8 cellular contexts compared by ENCODE assay signal in the genomic region with DNA sequence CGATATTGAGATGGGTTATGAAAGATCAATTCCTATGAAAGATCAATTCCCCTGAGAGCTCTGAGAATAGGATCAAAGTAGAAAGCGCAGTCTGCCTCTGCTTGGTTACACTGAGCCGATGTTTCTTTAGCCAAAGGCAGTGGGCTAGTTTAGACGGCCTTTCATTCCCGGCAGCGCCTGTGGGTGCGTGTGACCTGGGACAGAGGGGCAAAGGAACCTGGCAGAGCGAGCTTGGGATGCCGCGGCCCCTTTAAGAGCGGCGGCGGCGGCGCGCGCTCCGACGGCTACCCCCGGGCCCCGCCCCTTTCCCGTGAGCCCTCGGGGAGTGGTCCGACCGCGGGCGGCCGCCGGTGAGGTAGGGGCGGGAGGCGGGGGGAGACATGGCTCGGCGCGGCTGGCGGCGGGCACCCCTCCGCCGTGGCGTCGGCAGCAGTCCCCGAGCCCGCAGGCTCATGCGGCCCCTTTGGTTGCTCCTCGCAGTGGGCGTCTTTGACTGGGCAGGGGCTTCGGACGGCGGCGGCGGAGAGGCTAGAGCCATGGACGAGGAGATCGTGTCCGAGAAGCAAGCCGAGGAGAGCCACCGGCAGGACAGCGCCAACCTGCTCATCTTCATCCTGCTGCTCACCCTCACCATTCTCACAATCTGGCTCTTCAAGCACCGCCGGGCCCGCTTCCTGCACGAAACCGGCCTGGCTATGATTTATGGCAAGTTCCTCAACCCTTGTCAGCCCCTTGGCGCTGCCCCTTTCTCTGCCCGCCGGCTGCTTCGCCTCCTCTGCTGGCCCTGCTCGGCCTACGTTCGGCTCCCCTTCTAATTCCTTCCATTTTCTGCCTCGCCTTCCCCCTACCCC. TPM values are rescaled to one million over a fixed set of nuclear protein-coding genes. Genes with fewer than 3 reads are reported as not detected.
DNase-seq lines count a peak whose midpoint lies in the region; ATAC-seq, FAIRE-seq and TF ChIP-seq lines count a peak whose summit lies in the region.

A gene (plus strand): TSS at position 313 of the 851 bp plus-strand sequence. CDS start 224 bp downstream, at position 537.

- H3K27ac ChIP-seq in A549 = peak within 1 kb of the TSS; percentile 77 to 96

- ATAC-seq in A549 = peak; percentile 95 to 98
- peak; percentile 78 for ATAC-seq in GM18519 (IDR thresholded peaks at IDR 0.05; ENCODE audit: low FRiP score, unreplicated experiment)
- peak; percentile 84 for ATAC-seq in HG03025 (IDR thresholded peaks at IDR 0.05; ENCODE audit: low FRiP score, unreplicated experiment)

- TF ChIP-seq CTCF in A549 (IDR thresholded peaks at IDR 0.05) = no peak
- TF ChIP-seq CTCF in choroid plexus epithelial cell (conservative IDR thresholded peaks at IDR 0.05; ENCODE audit: low read depth, low read length) = no peak

- 2% methylated on average over 26 of the region's 69 CpGs for WGBS in A549 (ENCODE audit: missing lambda C conversion rate)

- TF ChIP-seq RAD21 in A549 (conservative IDR thresholded peaks at IDR 0.05 in 1 of 2, IDR thresholded peaks at IDR 0.05 in 1 of 2) = no peak

- H3K4me3 ChIP-seq in A549 = peak within 1 kb of the TSS; percentile 74
- H3K4me3 ChIP-seq in choroid plexus epithelial cell (ENCODE audit: low read depth, low read length) = peak within 1 kb of the TSS; percentile 75

- peak; percentile 40; the same call in 1 of the 2 replicates for TF ChIP-seq POLR2A in A549 (IDR thresholded peaks at IDR 0.05; ENCODE audit: low read length)

- H3K4me1 ChIP-seq in A549 = peaks cover 15% of the 10 kb centered on the region; the same call in 2 of the 3 replicates

- TF ChIP-seq EP300 in A549 (IDR thresholded peaks at IDR 0.05) = no peak

- peak within 1 kb of the TSS; percentile 71 for H3K4me2 ChIP-seq in A549

- POLR2A ChIA-PET in A549 (lab: Yijun Ruan, JAX) = interaction anchor here (1.0 kb wide), 1 partner anchor 11 kb away, joined by 4 read pairs; a partner anchor contains a TSS

- no peak for FAIRE-seq in A549 (lab: Jason Lieb, UNC)

- DNase-seq in A549 (ENCODE audit: low read depth in 1 of 2, low spot score in 1 of 2) (peak; percentile 61 to 62), NCI-H2171 treated with DMSO at 0.1 percent for 48 hours (lab: John Stamatoyannopoulos, UW) (peak; percentile 55), choroid plexus epithelial cell (ENCODE audit: low read depth) (peak; percentile 41), kidney tubule cell (ENCODE audit: low spot score) (peak; percentile 69)
- peak; percentile 68 for DNase-seq in activated CD4-positive, CD25-positive, alpha-beta regulatory T cell treated with anti-CD3 and anti-CD28 coated beads, Interleukin-2, amount 50 U/mL, for 72 hours
- peak; percentile 20 to 50 for DNase-seq in stimulated activated CD4-positive, alpha-beta T cell treated with anti-CD3 and anti-CD28 coated beads, Interleukin-1b, Interleukin-23, amount 100 ng/mL, for 1 hour (ENCODE audit: low read depth in 2 of 2)

- H3K9me3 ChIP-seq in A549 = no peaks in the 10 kb centered on the region

- CTCF ChIA-PET in A549 (lab: Yijun Ruan, JAX) = no interaction called here

TF ChIP-seq in A549, 52 proteins besides CTCF, POLR2A, EP300 and RAD21:
- TF ChIP-seq HOXB5 (CRISPR knock-in tag; IDR thresholded peaks at IDR 0.05) = no peak
- TF ChIP-seq JUN (IDR thresholded peaks at IDR 0.05) = peak in 1 of 2 experiments; percentile 33; a peak in 1 of 5 replicates
- no peak for TF ChIP-seq FOSL2 (IDR thresholded peaks at IDR 0.05)
- TF ChIP-seq FOSL2 (CRISPR knock-in tag; IDR thresholded peaks at IDR 0.05) = no peak
- TF ChIP-seq, protein P1, sequence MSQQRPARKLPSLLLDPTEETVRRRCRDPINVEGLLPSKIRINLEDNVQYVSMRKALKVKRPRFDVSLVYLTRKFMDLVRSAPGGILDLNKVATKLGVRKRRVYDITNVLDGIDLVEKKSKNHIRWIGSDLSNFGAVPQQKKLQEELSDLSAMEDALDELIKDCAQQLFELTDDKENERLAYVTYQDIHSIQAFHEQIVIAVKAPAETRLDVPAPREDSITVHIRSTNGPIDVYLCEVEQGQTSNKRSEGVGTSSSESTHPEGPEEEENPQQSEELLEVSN (IDR thresholded peaks at IDR 0.05; ENCODE audit: borderline replicate concordance, low read depth) = 0 out of 2 replicates have a peak, but pooled peaks have one; percentile 14
- no peak for TF ChIP-seq HOXA7 (CRISPR knock-in tag; IDR thresholded peaks at IDR 0.05)
- TF ChIP-seq, protein P2, sequence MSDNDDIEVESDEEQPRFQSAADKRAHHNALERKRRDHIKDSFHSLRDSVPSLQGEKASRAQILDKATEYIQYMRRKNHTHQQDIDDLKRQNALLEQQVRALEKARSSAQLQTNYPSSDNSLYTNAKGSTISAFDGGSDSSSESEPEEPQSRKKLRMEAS (IDR thresholded peaks at IDR 0.05) = 0 out of 2 replicates have a peak, but pooled peaks have one; percentile 16
- TF ChIP-seq PHF8 (IDR thresholded peaks at IDR 0.05; ENCODE audit: borderline replicate concordance, low read depth) = peak; percentile 41
- TF ChIP-seq, protein P3, sequence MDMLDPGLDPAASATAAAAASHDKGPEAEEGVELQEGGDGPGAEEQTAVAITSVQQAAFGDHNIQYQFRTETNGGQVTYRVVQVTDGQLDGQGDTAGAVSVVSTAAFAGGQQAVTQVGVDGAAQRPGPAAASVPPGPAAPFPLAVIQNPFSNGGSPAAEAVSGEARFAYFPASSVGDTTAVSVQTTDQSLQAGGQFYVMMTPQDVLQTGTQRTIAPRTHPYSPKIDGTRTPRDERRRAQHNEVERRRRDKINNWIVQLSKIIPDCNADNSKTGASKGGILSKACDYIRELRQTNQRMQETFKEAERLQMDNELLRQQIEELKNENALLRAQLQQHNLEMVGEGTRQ (IDR thresholded peaks at IDR 0.05) = no peak

RNA-seq across cellular contexts. Expression of the gene that starts here (rescaled TPM):
- polyA plus RNA-seq in A549 (2011; rRNA removed) (14.5 and 15.6 TPM in 2 replicates), A549 (2017; fragmentation: RNase III; extraction: RNeasy Plus Mini Kit Qiagen cat#74134 plus additional on column Dnase treatment) (10.4 to 12.2 TPM (median 12.1 TPM) in 3 replicates)
- polyA plus RNA-seq in A549 (2012; cell fraction: cytosol; rRNA removed) = 3.6 and 4.2 TPM in 2 replicates
- polyA plus RNA-seq in A549 (2012; cell fraction: nucleus; rRNA removed) = 4.6 and 5.3 TPM in 2 replicates
- 15.1 and 17.1 TPM in 2 replicates for polyA minus RNA-seq in A549 (2011; rRNA and poly(A)+ RNA removed)

Comparison
In these comparisons a context has a peak if more than half of its experiments do, and no peak if none do; other contexts are left out.
1. Peak in every context shown above with its lines: DNase-seq, ATAC-seq, H3K4me3 ChIP-seq and H3K27ac ChIP-seq.